1 cellular context compared by ENCODE assay signal in genomic region chr1:160997323-160998038, GRCh38.
TF ChIP-seq lines count a peak whose summit lies in the region.

No MANE protein-coding gene starts in this region.

TF ChIP-seq in K562, 482 proteins besides CTCF, POLR2A, EP300 and RAD21 (continued from another document and continues in another):
- TF ChIP-seq VEZF1 (CRISPR knock-in tag; IDR thresholded peaks at IDR 0.05) (no peak), TSC22D4 (tag; IDR thresholded peaks at IDR 0.05) (no peak), ZNF174 (CRISPR knock-in tag; IDR thresholded peaks at IDR 0.05) (no peak), NCOA1 (IDR thresholded peaks at IDR 0.05; ENCODE audit: low read depth) (no peak), ZNF592 (IDR thresholded peaks at IDR 0.05) (peak; percentile 64), TFAP4 (CRISPR knock-in tag; IDR thresholded peaks at IDR 0.05; ENCODE audit: borderline replicate concordance) (peak; percentile 26; the same call in 1 of the 2 replicates), YY1 (IDR thresholded peaks at IDR 0.05; ENCODE audit: borderline replicate concordance in 1 of 3, control insufficient read depth in 1 of 3, extremely low read depth in 1 of 3, insufficient read depth in 3 of 3, insufficient read length in 1 of 3, insufficient replicate concordance in 2 of 3, low read depth in 1 of 3, low read length in 2 of 3) (peak in 1 of 3 experiments; percentile 21), ARNT (IDR thresholded peaks at IDR 0.05) (0 out of 4 replicates have a peak, but pooled peaks of 1 of the 2 experiments have one; percentile 32), FOXK2 (conservative IDR thresholded peaks at IDR 0.05 in 1 of 2, IDR thresholded peaks at IDR 0.05 in 1 of 2; ENCODE audit: low read depth in 2 of 2) (peak; percentile 43 to 46; a peak in 2 of 4 replicates), ZNF263 (CRISPR knock-in tag; IDR thresholded peaks at IDR 0.05; ENCODE audit: borderline replicate concordance) (no peak; the same call in 1 of the 2 replicates), TOE1 (IDR thresholded peaks at IDR 0.05; ENCODE audit: borderline replicate concordance) (no peak), TOE1 (CRISPR knock-in tag; IDR thresholded peaks at IDR 0.05; ENCODE audit: borderline replicate concordance, low read depth) (no peak), ZNF717 (CRISPR knock-in tag; IDR thresholded peaks at IDR 0.05) (no peak), NFATC3 (IDR thresholded peaks at IDR 0.05) (no peak), ZNF518B (CRISPR knock-in tag; IDR thresholded peaks at IDR 0.05) (no peak), ZBTB49 (CRISPR knock-in tag; IDR thresholded peaks at IDR 0.05; ENCODE audit: borderline replicate concordance) (no peak), HMGXB4 (CRISPR knock-in tag; IDR thresholded peaks at IDR 0.05) (no peak), KAT8 (IDR thresholded peaks at IDR 0.05; ENCODE audit: low read depth) (no peak), SOX6 (IDR thresholded peaks at IDR 0.05) (0 out of 2 replicates have a peak, but pooled peaks have one; percentile 11), DPF2 (IDR thresholded peaks at IDR 0.05) (0 out of 2 replicates have a peak, but pooled peaks have one; percentile 41), ELF1 (tag; IDR thresholded peaks at IDR 0.05) (peak; percentile 83), CLOCK (CRISPR knock-in tag; IDR thresholded peaks at IDR 0.05; ENCODE audit: borderline replicate concordance) (no peak), NR1H2 (CRISPR knock-in tag; IDR thresholded peaks at IDR 0.05) (no peak), ELF2 (CRISPR knock-in tag; IDR thresholded peaks at IDR 0.05) (peak; percentile 86), ZKSCAN3 (CRISPR knock-in tag; IDR thresholded peaks at IDR 0.05) (no peak), ZBTB2 (IDR thresholded peaks at IDR 0.05) (no peak), ARID2 (IDR thresholded peaks at IDR 0.05) (peak; percentile 71), ZNF280B (CRISPR knock-in tag; IDR thresholded peaks at IDR 0.05) (no peak), HNRNPUL1 (IDR thresholded peaks at IDR 0.05; ENCODE audit: low read length) (no peak), ZNF449 (CRISPR knock-in tag; IDR thresholded peaks at IDR 0.05) (no peak), LARP7 (IDR thresholded peaks at IDR 0.05) (no peak), MYNN (IDR thresholded peaks at IDR 0.05) (peak; percentile 79; the same call in 1 of the 2 replicates), MYNN (CRISPR knock-in tag; IDR thresholded peaks at IDR 0.05) (no peak), SMC3 (conservative IDR thresholded peaks at IDR 0.05; ENCODE audit: insufficient read depth, low read depth, low read length) (peak; percentile 84), TCF7 (IDR thresholded peaks at IDR 0.05; ENCODE audit: borderline replicate concordance) (no peak), SPI1 (IDR thresholded peaks at IDR 0.05; ENCODE audit: borderline replicate concordance, low read depth, low read length) (0 out of 2 replicates have a peak, but pooled peaks have one; percentile 27), C11orf30 (IDR thresholded peaks at IDR 0.05; ENCODE audit: low read depth) (no peak), FOXA3 (CRISPR knock-in tag; conservative IDR thresholded peaks at IDR 0.05 in 1 of 2, IDR thresholded peaks at IDR 0.05 in 1 of 2) (no peak), CC2D1A (IDR thresholded peaks at IDR 0.05) (peak; percentile 49; the same call in 1 of the 2 replicates)
